In genomic region chr1:198165927-198166647, GRCh38 we compare ENCODE assay signal across 8 cellular contexts. TPM values are rescaled to one million over a fixed set of nuclear protein-coding genes. Genes with fewer than 3 reads are reported as not detected.
DNase-seq lines count a peak whose midpoint lies in the region; ATAC-seq and TF ChIP-seq lines count a peak whose summit lies in the region.
"Had no signal": no experiment of that assay in that cellular context is flagged by ENCODE, and none has a peak within 500 bp of the region (broad histone marks: within the 10 kb centered on the region; RNA-seq: fewer than 3 reads in every experiment).

No MANE protein-coding gene starts in this region.

- H3K36me3 Mint-ChIP-seq in activated B cell treated with CpG ODN at 0.5 μM for 24 hours (ENCODE audit: low read depth) (no peaks in the 10 kb centered on the region), neural progenitor cell (peaks cover 6% of the 10 kb centered on the region), glutamatergic neuron (ENCODE audit: unreplicated experiment) (no peaks in the 10 kb centered on the region)

- H3K4me1 Mint-ChIP-seq in activated B cell treated with CpG ODN at 0.5 μM for 24 hours (peaks cover 77% of the 10 kb centered on the region), neural progenitor cell (peaks cover 17% of the 10 kb centered on the region), glutamatergic neuron (ENCODE audit: low read depth, unreplicated experiment) (peaks cover 4% of the 10 kb centered on the region)

- no peaks in the 10 kb centered on the region for H3K27me3 ChIP-seq in neural progenitor cell

- no peak overlapping the region for H2AFZ ChIP-seq in neural progenitor cell (replicated peaks)

- H3K9me3 Mint-ChIP-seq in activated B cell treated with CpG ODN at 0.5 μM for 24 hours (no peaks in the 10 kb centered on the region), neural progenitor cell (no peaks in the 10 kb centered on the region), glutamatergic neuron (ENCODE audit: unreplicated experiment) (no peaks in the 10 kb centered on the region)

- no peaks in the 10 kb centered on the region for H4K20me1 ChIP-seq in neural progenitor cell (ENCODE audit: low read depth)

- H3K4me3 ChIP-seq in neural progenitor cell: no peak overlapping the region
- H3K4me3 ChIP-seq: skin epidermis had no signal

- H3K9me3 ChIP-seq in neural progenitor cell (ENCODE audit: low read depth): no peaks in the 10 kb centered on the region

- H3K9ac ChIP-seq in neural progenitor cell: no peak overlapping the region

- peaks cover 15% of the 10 kb centered on the region for H3K4me1 ChIP-seq in neural progenitor cell

- CTCF ChIA-PET in activated B cell treated with CpG ODN at 0.5 μM for 24 hours (lab: Charles Lee): no interaction called here

- peak overlapping the region; percentile 30 for H3K4me2 ChIP-seq in neural progenitor cell

- peak overlapping the region; percentile 26 for H3K4me3 Mint-ChIP-seq in activated B cell treated with CpG ODN at 0.5 μM for 24 hours
- no peak overlapping the region for H3K4me3 Mint-ChIP-seq in neural progenitor cell
- no peak overlapping the region for H3K4me3 Mint-ChIP-seq in glutamatergic neuron (ENCODE audit: unreplicated experiment)

- peak overlapping the region; percentile 15 for H3K27ac Mint-ChIP-seq in activated B cell treated with CpG ODN at 0.5 μM for 24 hours
- H3K27ac Mint-ChIP-seq in neural progenitor cell: peak overlapping the region; percentile 69
- H3K27ac Mint-ChIP-seq in glutamatergic neuron (ENCODE audit: unreplicated experiment): no peak overlapping the region

- ATAC-seq in GM18907 (IDR thresholded peaks at IDR 0.05; ENCODE audit: unreplicated experiment): peak; percentile 49
- ATAC-seq in HG02642 (IDR thresholded peaks at IDR 0.05; ENCODE audit: poor library complexity, unreplicated experiment): peak; percentile 28
- no peak for ATAC-seq in activated B cell treated with CpG ODN at 0.5 μM for 24 hours (ENCODE audit: low read depth)

- peaks cover 96% of the 10 kb centered on the region for H3K79me2 ChIP-seq in neural progenitor cell (ENCODE audit: low read depth)

- TF ChIP-seq CTCF in activated B cell treated with CpG ODN at 0.5 μM for 24 hours (IDR thresholded peaks at IDR 0.05): no peak
- no peak for TF ChIP-seq CTCF in neural progenitor cell (IDR thresholded peaks at IDR 0.05)
- no peak for TF ChIP-seq CTCF in glutamatergic neuron (IDR thresholded peaks at IDR 0.05; ENCODE audit: partially characterized antibody, unreplicated experiment)

- DNase-seq in activated B cell treated with CpG ODN at 0.5 μM for 24 hours (no peak), neural progenitor cell (ENCODE audit: low spot score) (peak; percentile 62), COLO668 (lab: John Stamatoyannopoulos, UW; ENCODE audit: unreplicated experiment) (no peak), glutamatergic neuron (no peak), DMS 273 treated with DMSO at 0.1 percent for 48 hours (lab: John Stamatoyannopoulos, UW) (no peak)

- POLR2A ChIA-PET in activated B cell treated with CpG ODN at 0.5 μM for 24 hours (lab: Charles Lee): interaction anchor here (0.6 to 3.3 kb wide), 3 partner anchors 7 to 530 kb away, joined by 3 to 15 read pairs (median 5); no protein-coding TSS in a partner anchor

- no peaks in the 10 kb centered on the region for H3F3A ChIP-seq in neural progenitor cell (ENCODE audit: low read depth)

- no peaks in the 10 kb centered on the region for H3K27me3 Mint-ChIP-seq in activated B cell treated with CpG ODN at 0.5 μM for 24 hours
- H3K27me3 Mint-ChIP-seq in neural progenitor cell (ENCODE audit: insufficient read depth, low read depth): no peaks in the 10 kb centered on the region
- H3K27me3 Mint-ChIP-seq in glutamatergic neuron (ENCODE audit: unreplicated experiment): no peaks in the 10 kb centered on the region

- H3K27ac ChIP-seq in neural progenitor cell: peak overlapping the region; percentile 22

- H3K36me3 ChIP-seq in neural progenitor cell: no peaks in the 10 kb centered on the region

- intact Hi-C loops in activated B cell treated with CpG ODN at 0.5 μM for 24 hours (cut with micrococcal nuclease): no loop called here

RNA-seq across cellular contexts. Expression of gene NEK7, which starts 9.3 kb away (rescaled TPM):
- total RNA-seq in activated B cell treated with CpG ODN at 0.5 μM for 24 hours (28.3 and 33.5 TPM in 2 replicates), neural progenitor cell (ENCODE audit: low replicate concordance) (20.7 and 34.7 TPM in 2 replicates), glutamatergic neuron (ENCODE audit: unreplicated experiment) (11.5 TPM)
